In genomic region chr11:13007702-13008435, GRCh38 we compare ENCODE assay signal across 1 cellular context.
A peak's percentile ranks its signal among the peaks of the same experiment; 100 is the strongest.
TF ChIP-seq lines count a peak whose summit lies in the region.

No MANE protein-coding gene starts in this region.

TF ChIP-seq in HepG2, 621 proteins besides CTCF, POLR2A, EP300 and RAD21 (continued from another document and continues in another):
- TF ChIP-seq NONO (IDR thresholded peaks at IDR 0.05) (no peak), NONO (CRISPR knock-in tag; conservative IDR thresholded peaks at IDR 0.05) (peak; percentile 90), ZEB1 (IDR thresholded peaks at IDR 0.05; ENCODE audit: insufficient replicate concordance, low read depth) (no peak), ZMAT5 (CRISPR knock-in tag; IDR thresholded peaks at IDR 0.05; ENCODE audit: borderline replicate concordance, low read depth) (no peak), YEATS4 (CRISPR knock-in tag; IDR thresholded peaks at IDR 0.05; ENCODE audit: borderline replicate concordance) (peak; percentile 20; the same call in 1 of the 2 replicates), ZNF614 (CRISPR knock-in tag; IDR thresholded peaks at IDR 0.05; ENCODE audit: borderline replicate concordance) (peak; percentile 73), ZBTB49 (CRISPR knock-in tag; IDR thresholded peaks at IDR 0.05; ENCODE audit: borderline replicate concordance) (no peak), XBP1 (CRISPR knock-in tag; IDR thresholded peaks at IDR 0.05) (no peak), HMGA1 (CRISPR knock-in tag; conservative IDR thresholded peaks at IDR 0.05) (no peak), NCOA2 (CRISPR knock-in tag; IDR thresholded peaks at IDR 0.05) (peak; percentile 90), ZC3H13 (CRISPR knock-in tag; IDR thresholded peaks at IDR 0.05) (no peak), LCORL (IDR thresholded peaks at IDR 0.05) (no peak), LCORL (CRISPR knock-in tag; IDR thresholded peaks at IDR 0.05) (peak; percentile 90), KAT7 (CRISPR knock-in tag; IDR thresholded peaks at IDR 0.05; ENCODE audit: borderline replicate concordance) (no peak; the same call in 1 of the 2 replicates), MXD3 (CRISPR knock-in tag; IDR thresholded peaks at IDR 0.05) (no peak), ELF4 (CRISPR knock-in tag; IDR thresholded peaks at IDR 0.05; ENCODE audit: borderline replicate concordance) (no peak), GTF3A (CRISPR knock-in tag; conservative IDR thresholded peaks at IDR 0.05) (no peak), NAIF1 (CRISPR knock-in tag; IDR thresholded peaks at IDR 0.05; ENCODE audit: borderline replicate concordance) (peak; percentile 39; the same call in 1 of the 2 replicates), MATR3 (CRISPR knock-in tag; IDR thresholded peaks at IDR 0.05) (no peak), PTBP1 (IDR thresholded peaks at IDR 0.05; ENCODE audit: low read depth, low read length, poor library complexity, severe bottlenecking) (no peak), MAX (IDR thresholded peaks at IDR 0.05) (peak; percentile 48; the same call in 1 of the 2 replicates), ZNF543 (CRISPR knock-in tag; IDR thresholded peaks at IDR 0.05) (no peak), TCF7 (IDR thresholded peaks at IDR 0.05; ENCODE audit: low read depth) (no peak; the same call in 1 of the 2 replicates), ZC3H4 (CRISPR knock-in tag; IDR thresholded peaks at IDR 0.05; ENCODE audit: borderline replicate concordance) (no peak), MIXL1 (CRISPR knock-in tag; IDR thresholded peaks at IDR 0.05) (peak; percentile 95), ZNF260 (CRISPR knock-in tag; IDR thresholded peaks at IDR 0.05; ENCODE audit: borderline replicate concordance, low read depth) (no peak), ZNF644 (CRISPR knock-in tag; IDR thresholded peaks at IDR 0.05; ENCODE audit: low read depth) (peak; percentile 76; the same call in 1 of the 2 replicates), DMAP1 (CRISPR knock-in tag; IDR thresholded peaks at IDR 0.05) (no peak), ZNF646 (CRISPR knock-in tag; IDR thresholded peaks at IDR 0.05) (no peak), HNF1A (IDR thresholded peaks at IDR 0.05; ENCODE audit: low read depth) (peak; percentile 73), HNF1A (CRISPR knock-in tag; IDR thresholded peaks at IDR 0.05; ENCODE audit: borderline replicate concordance) (peak; percentile 86; the same call in 1 of the 2 replicates), RERE (CRISPR knock-in tag; IDR thresholded peaks at IDR 0.05; ENCODE audit: low read depth) (peak; percentile 63; the same call in 1 of the 2 replicates), ZNF251 (CRISPR knock-in tag; IDR thresholded peaks at IDR 0.05) (no peak), ZBTB1 (CRISPR knock-in tag; IDR thresholded peaks at IDR 0.05; ENCODE audit: borderline replicate concordance) (no peak), FOSL2 (CRISPR knock-in tag; IDR thresholded peaks at IDR 0.05) (peak; percentile 99), TAF1 (CRISPR knock-in tag; IDR thresholded peaks at IDR 0.05) (no peak), CSRNP1 (CRISPR knock-in tag; IDR thresholded peaks at IDR 0.05) (no peak), KDM6A (CRISPR knock-in tag; IDR thresholded peaks at IDR 0.05; ENCODE audit: low read depth) (0 out of 2 replicates have a peak, but pooled peaks have one; percentile 76), ZFY (CRISPR knock-in tag; IDR thresholded peaks at IDR 0.05) (no peak), HDAC1 (CRISPR knock-in tag; IDR thresholded peaks at IDR 0.05) (peak; percentile 86), EHMT2 (IDR thresholded peaks at IDR 0.05; ENCODE audit: borderline replicate concordance, low read depth, low read length) (no peak; the same call in 1 of the 2 replicates)
